In genomic region chr11:124082371-124082770, GRCh38 we compare ENCODE assay signal across 24 cellular contexts. TPM values are rescaled to one million over a fixed set of nuclear protein-coding genes. Genes with fewer than 3 reads are reported as not detected.
"Had no signal": no experiment of that assay in that cellular context is flagged by ENCODE, and none has a peak within 500 bp of the region (broad histone marks: within the 10 kb centered on the region; RNA-seq: fewer than 3 reads in every experiment).

No MANE protein-coding gene starts in this region.

- H3K9me3 ChIP-seq: SJCRH30 had no signal

- H3K4me1 ChIP-seq: SJCRH30 had no signal

- H3K36me3 ChIP-seq: SJCRH30 had no signal

- H3K27ac ChIP-seq: HL-60, RWPE1, SJCRH30 had no signal

- ATAC-seq: Panc1, PC-3, SK-N-SH treated with all-trans-retinoic acid at 6 μM for 48 hours had no signal

- DNase-seq: Karpas-422; KG1; MM.1S; NCI-H1092 treated with DMSO at 0.1 percent for 48 hours; NCI-H1436; NCI-H187; NCI-H2029; NCI-H2081 treated with DMSO at 0.1 percent for 48 hours; NCI-H2171; NCI-H226; NCI-H446; NCI-H510A; NCI-H524 treated with DMSO at 0.1 percent for 48 hours; NCI-H69; NCI-H774; NK-92 treated with Interleukin-12 subunit alpha and Interleukin-12 subunit beta, amount 100 ng/mL, for 24 hours; PC-3; SHP77 treated with DMSO at 0.1 percent for 48 hours; SJCRH30 had no signal

- H3K4me3 ChIP-seq: SJCRH30 had no signal

- H3K27me3 ChIP-seq: SJCRH30 had no signal

RNA-seq across cellular contexts. Expression of gene VWA5A, which starts 32.9 kb away (rescaled TPM):
- total RNA-seq: PC-3 had no signal

RNA-seq across cellular contexts. Expression of gene OR10G7, which starts 41.2 kb away (rescaled TPM):
- total RNA-seq: OCI-LY7, PC-3, SJCRH30 had no signal

RNA-seq across cellular contexts. Expression of gene OR10G8, which starts 55.8 kb away (rescaled TPM):
- total RNA-seq: OCI-LY7, PC-3, SJCRH30 had no signal

RNA-seq across cellular contexts. Expression of gene OR10G9, which starts 59.6 kb away (rescaled TPM):
- total RNA-seq: OCI-LY7, PC-3, SJCRH30 had no signal
